Comparison of ENCODE assay signal across 11 cellular contexts in genomic region chr1:102742426-102742825, GRCh38.
"Had no signal": no experiment of that assay in that cellular context is flagged by ENCODE, and none has a peak within 500 bp of the region (broad histone marks: within the 10 kb centered on the region; RNA-seq: fewer than 3 reads in every experiment).

No MANE protein-coding gene starts in this region.

- H3K4me1 ChIP-seq: ascending aorta, lower lobe of right lung, suprapubic skin had no signal

- H3K27me3 ChIP-seq: ascending aorta, cardiac muscle cell, suprapubic skin had no signal

- H3K27ac ChIP-seq: ascending aorta, cardiac muscle cell, lower lobe of right lung, suprapubic skin had no signal

- H3K36me3 ChIP-seq: ascending aorta, cardiac muscle cell, lower lobe of right lung, suprapubic skin had no signal

- H3K4me3 ChIP-seq: ascending aorta, cardiac muscle cell, lower lobe of right lung, suprapubic skin had no signal

- DNase-seq: activated CD4-positive, alpha-beta T cell treated with anti-CD3 and anti-CD28 coated beads, Interleukin-2, amount 50 U/mL, for 1 hour; activated CD8-positive, alpha-beta memory T cell treated with anti-CD3 and anti-CD28 coated beads for 24 hours; activated naive CD8-positive, alpha-beta T cell treated with anti-CD3 and anti-CD28 coated beads, Interleukin-2, amount 10 ng/mL, durations not matched to agents 7 days and 5 days; erythroblast; immature natural killer cell; lower lobe of right lung; nucleus accumbens; right cardiac atrium had no signal

- H3K9me3 ChIP-seq: ascending aorta, lower lobe of right lung, suprapubic skin had no signal

- ATAC-seq: lower lobe of right lung, right cardiac atrium had no signal
